Comparison of ENCODE assay signal across 1 cellular context in genomic region chr9:127928232-127929043, GRCh38.
TF ChIP-seq lines count a peak whose summit lies in the region.

No MANE protein-coding gene starts in this region.

TF ChIP-seq in HEK293, 187 proteins besides CTCF, POLR2A, EP300 and RAD21 (continued from another document):
- TF ChIP-seq ZBTB17 (tag by site-specific recombination; IDR thresholded peaks at IDR 0.05) (0 out of 2 replicates have a peak, but pooled peaks have one; percentile 11), HIC1 (tag by site-specific recombination; IDR thresholded peaks at IDR 0.05) (no peak)
TF ChIP-seq in HEK293: peak in this region for 4.
